24 cellular contexts compared by ENCODE assay signal in the genomic region with DNA sequence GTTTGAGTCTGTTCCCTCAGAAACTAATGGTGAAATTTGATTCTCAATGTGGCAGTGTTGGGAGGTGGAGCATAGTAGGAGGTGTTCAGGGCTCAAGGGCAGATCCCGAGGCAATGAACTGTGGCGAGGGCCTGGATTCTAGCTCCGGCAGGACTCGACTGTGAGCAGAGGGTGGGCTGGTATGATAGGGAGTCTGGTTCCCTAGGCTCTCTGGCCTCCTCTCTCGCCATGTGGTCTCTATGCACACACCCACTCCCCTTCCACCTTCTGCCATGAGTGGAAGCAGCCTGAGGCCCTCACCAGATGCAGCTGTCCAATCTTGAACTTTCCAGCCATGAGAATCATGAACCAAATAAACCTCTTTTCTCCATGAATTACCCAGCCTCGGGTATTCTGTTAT. TPM values are rescaled to one million over a fixed set of nuclear protein-coding genes. Genes with fewer than 3 reads are reported as not detected.
"Had no signal": no experiment of that assay in that cellular context is flagged by ENCODE, and none has a peak within 500 bp of the region (broad histone marks: within the 10 kb centered on the region; RNA-seq: fewer than 3 reads in every experiment).

No MANE protein-coding gene starts in this region.

- H3K27ac ChIP-seq: body of pancreas, cardiac muscle cell, prostate gland, tibial artery had no signal

- H3K9me3 ChIP-seq: body of pancreas, heart left ventricle, prostate gland, tibial artery had no signal

- H3K4me3 ChIP-seq: body of pancreas, cardiac muscle cell, heart left ventricle, prostate gland, tibial artery had no signal

- ATAC-seq: activated naive CD8-positive, alpha-beta T cell treated with anti-CD3 and anti-CD28 coated beads, Interleukin-2, amount 50 U/mL, for 24 hours; activated T-cell treated with anti-CD3 and anti-CD28 coated beads, Interleukin-2, amount 50 U/mL, for 72 hours; body of pancreas; heart left ventricle; left colon; naive thymus-derived CD4-positive, alpha-beta T cell; stimulated activated naive CD8-positive, alpha-beta T cell treated with anti-CD3 and anti-CD28 coated beads, Interleukin-15, amount 100 ng/mL, for 72 hours had no signal

- H3K27me3 ChIP-seq: body of pancreas, cardiac muscle cell, heart left ventricle, tibial artery had no signal

- DNase-seq: activated CD8-positive, alpha-beta memory T cell treated with anti-CD3 and anti-CD28 coated beads, Interleukin-2, amount 50 U/mL, for 48 hours; activated effector memory CD4-positive, alpha-beta T cell treated with anti-CD3 and anti-CD28 coated beads, Interleukin-2, amount 50 U/mL, for 16 hours; activated naive CD4-positive, alpha-beta T cell treated with anti-CD3 and anti-CD28 coated beads, Interleukin-2, amount 50 U/mL, for 16 hours; activated naive CD8-positive, alpha-beta T cell treated with anti-CD3 and anti-CD28 coated beads, Interleukin-2, amount 50 U/mL, for 24 hours; activated T-cell treated with anti-CD3 and anti-CD28 coated beads, Interleukin-2, amount 50 U/mL, for 72 hours; body of pancreas; cortex of kidney; heart left ventricle; islet precursor cell; left colon; mesendoderm; naive thymus-derived CD4-positive, alpha-beta T cell; stimulated activated CD4-positive, alpha-beta T cell treated with anti-CD3 and anti-CD28 coated beads, Interleukin-12 subunit alpha, Interleukin-12 subunit beta, amount 100 ng/mL, for 4 hours; stimulated activated CD4-positive, alpha-beta T cell treated with anti-CD3 and anti-CD28 coated beads, Interleukin-4, amount 100 ng/mL, for 4 hours; stimulated activated naive CD8-positive, alpha-beta T cell treated with anti-CD3 and anti-CD28 coated beads, Interleukin-15, amount 100 ng/mL, for 72 hours; T-helper 1 cell; T-helper 9 cell had no signal

- H3K4me1 ChIP-seq: body of pancreas, heart left ventricle, tibial artery had no signal

RNA-seq across cellular contexts. Expression of gene SLC25A18, which starts 32.9 kb away (rescaled TPM):
- total RNA-seq: activated CD8-positive, alpha-beta memory T cell treated with anti-CD3 and anti-CD28 coated beads for 36 hours; activated T-cell treated with anti-CD3 and anti-CD28 coated beads, Interleukin-2, amount 50 U/mL, for 72 hours; epithelial cell of proximal tubule; left colon; naive thymus-derived CD4-positive, alpha-beta T cell; osteoblast; urinary bladder had no signal
